Comparison of ENCODE assay signal across 8 cellular contexts in the genomic region with DNA sequence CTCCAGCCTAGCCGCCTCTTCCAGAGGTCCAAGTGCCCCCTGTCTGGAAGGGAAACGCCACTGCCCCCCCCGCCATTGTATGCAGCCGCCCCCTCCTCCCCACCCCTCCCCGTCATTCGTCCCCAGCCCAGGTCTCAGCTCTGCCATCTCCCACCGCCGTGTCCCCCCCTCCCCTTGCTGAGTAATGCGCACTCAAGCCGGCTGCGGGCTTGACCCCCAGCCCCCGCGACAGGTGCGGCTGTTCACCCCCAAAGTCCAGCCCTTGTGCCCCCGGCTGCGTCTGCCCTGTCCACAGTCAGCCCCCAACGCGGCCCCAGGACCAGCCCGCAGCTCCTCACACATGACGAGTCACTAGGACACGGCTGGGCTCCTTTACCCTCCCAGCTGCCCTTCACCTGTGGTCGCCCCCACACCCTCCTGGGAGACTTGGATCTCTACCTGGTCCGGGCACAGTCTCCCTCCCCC.
A peak's percentile ranks its signal among the peaks of the same experiment; 100 is the strongest.
DNase-seq lines count a peak whose midpoint lies in the region; ATAC-seq and TF ChIP-seq lines count a peak whose summit lies in the region.

No MANE protein-coding gene starts in this region.

- H3K4me3 ChIP-seq in astrocyte of the cerebellum (ENCODE audit: low read depth, low read length) = peak overlapping the region; percentile 70

- H3K9me3 Mint-ChIP-seq in T-helper 2 cell treated with Interferon-gamma antibody and Interleukin-4, amounts not matched to agents 5 μg/mL and 100 μg/mL, for 36 hours = no peaks in the 10 kb centered on the region

- TF ChIP-seq CTCF in astrocyte of the cerebellum (IDR thresholded peaks at IDR 0.05; ENCODE audit: low read depth, low read length, missing control alignments) = no peak

- H3K36me3 Mint-ChIP-seq in T-helper 2 cell treated with Interferon-gamma antibody and Interleukin-4, amounts not matched to agents 5 μg/mL and 100 μg/mL, for 36 hours (ENCODE audit: low read depth) = no peaks in the 10 kb centered on the region

- H3K4me1 Mint-ChIP-seq in T-helper 2 cell treated with Interferon-gamma antibody and Interleukin-4, amounts not matched to agents 5 μg/mL and 100 μg/mL, for 36 hours (ENCODE audit: low read depth) = peaks cover 13% of the 10 kb centered on the region

- H3K27ac Mint-ChIP-seq in T-helper 2 cell treated with Interferon-gamma antibody and Interleukin-4, amounts not matched to agents 5 μg/mL and 100 μg/mL, for 36 hours = no peak overlapping the region

- in situ Hi-C loops in astrocyte of the cerebellum (cut with HindIII; ENCODE audit: low sequenced_read_pairs) = no loop called here

- H3K27ac ChIP-seq in layer of hippocampus (ENCODE audit: low read depth, low read length) (peak overlapping the region; percentile 99), substantia nigra (ENCODE audit: low read depth, low read length, poor library complexity, severe bottlenecking) (peak overlapping the region; percentile 99)

- peaks cover 39% of the 10 kb centered on the region for H3K27me3 Mint-ChIP-seq in T-helper 2 cell treated with Interferon-gamma antibody and Interleukin-4, amounts not matched to agents 5 μg/mL and 100 μg/mL, for 36 hours (ENCODE audit: low read depth)

- no peak for ATAC-seq in GM19023 (IDR thresholded peaks at IDR 0.05; ENCODE audit: unreplicated experiment)
- no peak for ATAC-seq in GM21737 (IDR thresholded peaks at IDR 0.05; ENCODE audit: unreplicated experiment)

- peak overlapping the region; percentile 42 for H3K4me3 Mint-ChIP-seq in T-helper 2 cell treated with Interferon-gamma antibody and Interleukin-4, amounts not matched to agents 5 μg/mL and 100 μg/mL, for 36 hours

- no peaks in the 10 kb centered on the region for H3K27me3 ChIP-seq in layer of hippocampus (ENCODE audit: control insufficient read depth, insufficient read depth, low read length)

- no peak for DNase-seq in T-helper 2 cell treated with Interferon-gamma antibody and Interleukin-4, amounts not matched to agents 5 μg/mL and 100 μg/mL, for 36 hours (ENCODE audit: low spot score)
- no peak for DNase-seq in T-helper 2 cell
- DNase-seq in astrocyte of the cerebellum (ENCODE audit: low read depth) = no peak
- peak in 13 of 49 donors; percentile 30 to 64 (median 54) for DNase-seq in substantia nigra (lab: John Stamatoyannopoulos, UW)
- no peak for DNase-seq in GM19238 (ENCODE audit: insufficient read length, low spot score)
